ENCODE assay signal across 20 cellular contexts in the genomic region with DNA sequence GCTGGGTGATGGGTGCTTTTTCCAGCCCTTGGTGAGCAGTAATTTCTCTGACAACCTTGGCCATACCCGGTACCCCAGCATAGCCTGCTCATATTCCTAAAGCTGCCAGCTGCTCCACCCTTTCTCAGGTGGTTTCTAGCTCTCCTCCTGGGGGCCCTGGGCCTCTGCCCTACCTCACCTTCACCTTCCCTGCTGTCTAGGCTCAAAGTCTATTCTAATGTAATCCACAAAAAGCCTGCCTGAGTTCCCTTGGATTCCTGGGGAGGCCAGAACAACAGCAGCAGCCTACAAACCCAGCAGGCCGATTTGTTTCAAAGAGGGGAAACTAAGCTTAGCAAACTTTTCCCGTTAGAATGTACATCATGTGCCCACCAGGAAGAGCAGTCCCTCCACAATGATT.
DNase-seq lines count a peak whose midpoint lies in the region; ATAC-seq lines count a peak whose summit lies in the region.
"Had no signal": no experiment of that assay in that cellular context is flagged by ENCODE, and none has a peak within 500 bp of the region (broad histone marks: within the 10 kb centered on the region; RNA-seq: fewer than 3 reads in every experiment).

No MANE protein-coding gene starts in this region.

- no peaks in the 10 kb centered on the region for H3K4me1 Mint-ChIP-seq in activated naive CD4-positive, alpha-beta T cell treated with anti-CD3 and anti-CD28 coated beads, Interleukin-2, amount 10 ng/mL, durations not matched to agents 7 days and 5 days
- H3K4me1 Mint-ChIP-seq: IgD-negative memory B cell had no signal

- H3K27me3 Mint-ChIP-seq in activated naive CD4-positive, alpha-beta T cell treated with anti-CD3 and anti-CD28 coated beads, Interleukin-2, amount 10 ng/mL, durations not matched to agents 7 days and 5 days = peaks cover 42% of the 10 kb centered on the region

- H3K27ac ChIP-seq in caudate nucleus (ENCODE audit: low read depth, low read length) = peak overlapping the region; percentile 97
- H3K27ac ChIP-seq in layer of hippocampus (ENCODE audit: low read depth, low read length) = peak overlapping the region; percentile 87
- H3K27ac ChIP-seq in temporal lobe (ENCODE audit: low read depth, low read length) = peak overlapping the region; percentile 96
- H3K27ac ChIP-seq: GM23248, SJSA1 had no signal

- CTCF ChIA-PET in activated naive CD4-positive, alpha-beta T cell treated with anti-CD3 and anti-CD28 coated beads, Interleukin-2, amount 10 ng/mL, durations not matched to agents 7 days and 5 days (lab: Charles Lee) = interaction anchor here (1.1 kb wide), 1 partner anchor 254 kb away, joined by 3 read pairs; no protein-coding TSS in a partner anchor

- DNase-seq in activated naive CD4-positive, alpha-beta T cell treated with anti-CD3 and anti-CD28 coated beads, Interleukin-2, amount 10 ng/mL, durations not matched to agents 7 days and 5 days = no peak
- no peak for DNase-seq in activated naive CD4-positive, alpha-beta T cell treated with anti-CD3 and anti-CD28 coated beads, Interleukin-2, amount 50 U/mL, for 72 hours (ENCODE audit: low spot score in 2 of 2)
- DNase-seq in caudate nucleus (lab: John Stamatoyannopoulos, UW) = no peak
- no peak for DNase-seq in HK-2 (ENCODE audit: unreplicated experiment)
- DNase-seq: 8988T; AML-193; CD4-positive, CD25-positive, alpha-beta regulatory T cell; COR-L47; DMS79; GM23248; HCEC 1CT; NCI-H1105 treated with DMSO at 0.1 percent for 48 hours; NCI-H2081 had no signal

- peak overlapping the region; percentile 46 for H3K27ac Mint-ChIP-seq in activated naive CD4-positive, alpha-beta T cell treated with anti-CD3 and anti-CD28 coated beads, Interleukin-2, amount 10 ng/mL, durations not matched to agents 7 days and 5 days
- H3K27ac Mint-ChIP-seq in activated naive CD4-positive, alpha-beta T cell treated with anti-CD3 and anti-CD28 coated beads, Interleukin-2, amount 50 U/mL, for 72 hours = no peak overlapping the region
- H3K27ac Mint-ChIP-seq: IgD-negative memory B cell had no signal

- no peaks in the 10 kb centered on the region for H3K27me3 ChIP-seq in layer of hippocampus (ENCODE audit: control insufficient read depth, insufficient read depth, low read length)
- H3K27me3 ChIP-seq: SJSA1 had no signal

- H3K4me3 Mint-ChIP-seq in activated naive CD4-positive, alpha-beta T cell treated with anti-CD3 and anti-CD28 coated beads, Interleukin-2, amount 10 ng/mL, durations not matched to agents 7 days and 5 days = no peak overlapping the region
- H3K4me3 Mint-ChIP-seq: CD4-positive, CD25-positive, alpha-beta regulatory T cell; IgD-negative memory B cell had no signal

- H3K36me3 Mint-ChIP-seq in activated naive CD4-positive, alpha-beta T cell treated with anti-CD3 and anti-CD28 coated beads, Interleukin-2, amount 10 ng/mL, durations not matched to agents 7 days and 5 days = no peaks in the 10 kb centered on the region
- H3K36me3 Mint-ChIP-seq in activated naive CD4-positive, alpha-beta T cell treated with anti-CD3 and anti-CD28 coated beads, Interleukin-2, amount 50 U/mL, for 72 hours = no peaks in the 10 kb centered on the region
- H3K36me3 Mint-ChIP-seq: CD4-positive, CD25-positive, alpha-beta regulatory T cell; IgD-negative memory B cell had no signal

- no peaks in the 10 kb centered on the region for H3K9me3 Mint-ChIP-seq in activated naive CD4-positive, alpha-beta T cell treated with anti-CD3 and anti-CD28 coated beads, Interleukin-2, amount 10 ng/mL, durations not matched to agents 7 days and 5 days
- H3K9me3 Mint-ChIP-seq in activated naive CD4-positive, alpha-beta T cell treated with anti-CD3 and anti-CD28 coated beads, Interleukin-2, amount 50 U/mL, for 72 hours = no peaks in the 10 kb centered on the region
- H3K9me3 Mint-ChIP-seq: CD4-positive, CD25-positive, alpha-beta regulatory T cell; IgD-negative memory B cell had no signal

- no peak for ATAC-seq in activated naive CD4-positive, alpha-beta T cell treated with anti-CD3 and anti-CD28 coated beads, Interleukin-2, amount 50 U/mL, for 72 hours
- ATAC-seq in GM18858 (IDR thresholded peaks at IDR 0.05; ENCODE audit: unreplicated experiment) = no peak
- ATAC-seq in GM18517 (IDR thresholded peaks at IDR 0.05; ENCODE audit: unreplicated experiment) = no peak
- ATAC-seq: Right ventricle myocardium inferior had no signal
